8 cellular contexts compared by ENCODE assay signal in the genomic region with DNA sequence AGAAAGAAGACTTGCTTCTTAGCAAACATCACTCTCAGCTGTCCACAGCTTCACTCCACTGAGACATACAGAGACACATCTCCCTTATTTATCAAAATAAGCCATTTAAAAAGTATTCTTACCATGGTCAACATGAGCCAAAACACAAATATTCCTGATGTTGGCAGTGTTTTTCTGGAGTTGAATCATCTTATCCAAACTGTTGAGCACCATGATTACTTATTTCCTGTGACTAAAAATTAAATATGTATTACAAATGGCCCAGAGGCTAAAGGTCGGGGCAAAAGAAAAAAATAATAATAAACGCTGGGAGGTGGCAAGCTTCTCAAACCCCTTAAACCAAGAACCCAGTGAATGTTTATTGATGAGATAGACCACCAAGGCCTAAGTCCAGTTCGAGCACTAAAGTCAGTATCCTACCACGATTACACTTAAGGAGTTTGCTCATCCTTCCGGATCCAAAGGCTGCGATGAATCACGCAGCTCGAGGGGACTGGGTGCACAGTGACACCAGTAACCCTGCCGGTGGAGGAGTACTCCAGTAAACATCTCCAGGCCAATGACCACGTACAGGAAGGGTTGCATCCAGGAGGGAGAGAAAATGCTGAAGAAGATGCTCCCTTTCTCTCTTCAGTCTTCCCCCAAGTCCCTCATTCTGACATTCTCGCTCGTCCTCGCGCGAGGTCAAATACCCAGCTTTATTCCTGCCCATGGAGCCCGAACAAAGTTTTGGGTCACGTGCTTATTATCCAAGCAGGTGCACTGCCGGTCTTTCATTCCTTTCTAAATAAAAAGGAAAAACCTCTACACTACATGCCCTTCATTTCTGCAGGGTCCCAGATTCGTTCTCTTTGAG. TPM values are rescaled to one million over a fixed set of nuclear protein-coding genes. Genes with fewer than 3 reads are reported as not detected.
DNase-seq lines count a peak whose midpoint lies in the region; ATAC-seq, FAIRE-seq and TF ChIP-seq lines count a peak whose summit lies in the region.
"Not testable (repeated sequence)": the region's sequence is repeated elsewhere in the genome, so short reads cannot be mapped to it uniquely, and the experiment has no call there.

No MANE protein-coding gene starts in this region.

- peak; percentile 78 for FAIRE-seq in HTR-8/SVneo (lab: Jason Lieb, UNC)

- not testable (repeated sequence) for H3K9me3 Mint-ChIP-seq in activated naive CD8-positive, alpha-beta T cell treated with anti-CD3 and anti-CD28 coated beads, Interleukin-2, amount 10 ng/mL, durations not matched to agents 7 days and 5 days; nephron progenitor cell

- H3K4me3 Mint-ChIP-seq in activated naive CD8-positive, alpha-beta T cell treated with anti-CD3 and anti-CD28 coated beads, Interleukin-2, amount 10 ng/mL, durations not matched to agents 7 days and 5 days: peak overlapping the region; percentile 96
- H3K4me3 Mint-ChIP-seq in nephron progenitor cell: peak overlapping the region; percentile 94

- H3K36me3 Mint-ChIP-seq in activated naive CD8-positive, alpha-beta T cell treated with anti-CD3 and anti-CD28 coated beads, Interleukin-2, amount 10 ng/mL, durations not matched to agents 7 days and 5 days: not testable (repeated sequence)
- peaks cover 13% of the 10 kb centered on the region for H3K36me3 Mint-ChIP-seq in nephron progenitor cell (ENCODE audit: low read depth)

- DNase-seq in GM03348 (ENCODE audit: low spot score) (peak; percentile 44), H4 (ENCODE audit: low spot score) (peak; percentile 4), HTR-8/SVneo (ENCODE audit: insufficient read length, low spot score) (peak; percentile 32), SHP77 treated with DMSO at 0.1 percent for 48 hours (lab: John Stamatoyannopoulos, UW) (peak; percentile 4), glomerular visceral epithelial cell (ENCODE audit: extremely low spot score) (peak; percentile 57), substantia nigra (lab: John Stamatoyannopoulos, UW) (peak in 3 of 49 donors; percentile 9 to 31 (median 28))
- not testable (repeated sequence) for DNase-seq in activated naive CD8-positive, alpha-beta T cell treated with anti-CD3 and anti-CD28 coated beads, Interleukin-2, amount 10 ng/mL, durations not matched to agents 7 days and 5 days; nephron progenitor cell

- POLR2A ChIA-PET in activated naive CD8-positive, alpha-beta T cell treated with anti-CD3 and anti-CD28 coated beads, Interleukin-2, amount 10 ng/mL, durations not matched to agents 7 days and 5 days (lab: Charles Lee): interaction anchor here (1.4 kb wide), 2 partner anchors 19 to 215 kb away, joined by 3 to 5 read pairs; no protein-coding TSS in a partner anchor

- not testable (repeated sequence) for TF ChIP-seq CTCF in nephron progenitor cell (IDR thresholded peaks at IDR 0.05)

- peak; percentile 14 for ATAC-seq in activated naive CD8-positive, alpha-beta T cell treated with anti-CD3 and anti-CD28 coated beads, Interleukin-2, amount 10 ng/mL, durations not matched to agents 7 days and 5 days (ENCODE audit: low read depth)

- H3K27me3 Mint-ChIP-seq in activated naive CD8-positive, alpha-beta T cell treated with anti-CD3 and anti-CD28 coated beads, Interleukin-2, amount 10 ng/mL, durations not matched to agents 7 days and 5 days; nephron progenitor cell (ENCODE audit: low read depth, poor library complexity): not testable (repeated sequence)

- peak overlapping the region; percentile 88 for H3K27ac Mint-ChIP-seq in activated naive CD8-positive, alpha-beta T cell treated with anti-CD3 and anti-CD28 coated beads, Interleukin-2, amount 10 ng/mL, durations not matched to agents 7 days and 5 days
- peak overlapping the region; percentile 42 for H3K27ac Mint-ChIP-seq in nephron progenitor cell

- peaks cover 21% of the 10 kb centered on the region for H3K4me1 Mint-ChIP-seq in activated naive CD8-positive, alpha-beta T cell treated with anti-CD3 and anti-CD28 coated beads, Interleukin-2, amount 10 ng/mL, durations not matched to agents 7 days and 5 days
- H3K4me1 Mint-ChIP-seq in nephron progenitor cell: peaks cover 39% of the 10 kb centered on the region

- peak overlapping the region; percentile 53 for H3K27ac ChIP-seq in substantia nigra (ENCODE audit: low read depth, low read length, poor library complexity, severe bottlenecking)

RNA-seq across cellular contexts. Expression of gene EFL1, which starts 0.7 kb away (rescaled TPM):
- 9.7 and 10.5 TPM in 2 replicates for total RNA-seq in H4 (2014; rRNA removed; shearing (Covaris generic))
- 10 to 100 TPM; 24.2 to 26.4 TPM for total RNA-seq in activated naive CD8-positive, alpha-beta T cell treated with anti-CD3 and anti-CD28 coated beads, Interleukin-2, amount 10 ng/mL, durations not matched to agents 7 days and 5 days

RNA-seq across cellular contexts. Expression of gene SAXO2, which starts 0.8 kb away (rescaled TPM):
- 0.58 and 0.68 TPM in 2 replicates for total RNA-seq in H4 (2014; rRNA removed; shearing (Covaris generic))
- total RNA-seq in activated naive CD8-positive, alpha-beta T cell treated with anti-CD3 and anti-CD28 coated beads, Interleukin-2, amount 10 ng/mL, durations not matched to agents 7 days and 5 days: 1 to 10 TPM; 1.3 to 1.6 TPM
